In the genomic region with DNA sequence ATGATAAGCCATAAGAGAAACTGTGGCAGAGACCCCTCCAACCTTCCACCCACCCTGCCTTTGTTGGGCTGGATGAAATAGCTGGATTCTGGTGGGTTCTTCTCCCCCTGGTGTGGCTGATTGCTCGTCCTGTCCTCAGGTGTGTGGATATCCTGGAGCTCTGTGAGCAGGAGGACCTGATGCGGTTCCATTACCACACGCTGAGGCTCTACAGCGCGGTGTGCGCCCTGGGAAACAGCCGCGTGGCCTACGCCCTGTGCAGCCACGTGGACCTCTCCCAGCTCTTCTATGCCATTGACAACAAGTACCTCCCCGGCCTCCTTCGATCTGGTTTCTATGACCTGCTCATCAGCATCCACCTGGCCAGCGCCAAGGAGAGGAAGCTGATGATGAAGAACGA, we compare ENCODE assay signal across 4 cellular contexts.
"Had no signal": no experiment of that assay in that cellular context is flagged by ENCODE, and none has a peak within 500 bp of the region (broad histone marks: within the 10 kb centered on the region; RNA-seq: fewer than 3 reads in every experiment).

No MANE protein-coding gene starts in this region.

- H3K9me3 Mint-ChIP-seq: H9 had no signal

- H3K27ac Mint-ChIP-seq: GM23338, H9, IgD-negative memory B cell had no signal

- H3K36me3 Mint-ChIP-seq: IgD-negative memory B cell had no signal

- DNase-seq: H9, HCEC 1CT had no signal

- ATAC-seq: GM23338 had no signal

- H3K4me2 ChIP-seq: GM23338 had no signal

- H3K4me3 ChIP-seq: GM23338 had no signal

- H2AFZ ChIP-seq: GM23338 had no signal

- H3K4me3 Mint-ChIP-seq: GM23338, H9, IgD-negative memory B cell had no signal

- H3K4me1 Mint-ChIP-seq: GM23338, H9, IgD-negative memory B cell had no signal
